ENCODE assay signal across 8 cellular contexts in genomic region chr4:138190452-138190858, GRCh38. TPM values are rescaled to one million over a fixed set of nuclear protein-coding genes. Genes with fewer than 3 reads are reported as not detected.
DNase-seq lines count a peak whose midpoint lies in the region; ATAC-seq and TF ChIP-seq lines count a peak whose summit lies in the region.

No MANE protein-coding gene starts in this region.

- H3K4me1 Mint-ChIP-seq in memory B cell (peaks cover 9% of the 10 kb centered on the region), MCF 10A (ENCODE audit: insufficient read depth, unreplicated experiment) (peaks cover 11% of the 10 kb centered on the region)
- H3K4me1 Mint-ChIP-seq in activated T-cell treated with anti-CD3 and anti-CD28 coated beads, Interleukin-2, amount 50 U/mL, for 24 hours (ENCODE audit: low read depth): no peaks in the 10 kb centered on the region

- H3K27me3 Mint-ChIP-seq in memory B cell (peaks cover 2% of the 10 kb centered on the region), MCF 10A (ENCODE audit: insufficient read depth, unreplicated experiment) (no peaks in the 10 kb centered on the region)
- no peaks in the 10 kb centered on the region for H3K27me3 Mint-ChIP-seq in activated T-cell treated with anti-CD3 and anti-CD28 coated beads, Interleukin-2, amount 50 U/mL, for 24 hours

- CTCF ChIA-PET in MCF 10A (lab: Yijun Ruan, JAX): no interaction called here

- TF ChIP-seq CTCF in MCF 10A (IDR thresholded peaks at IDR 0.05; ENCODE audit: unreplicated experiment): no peak

- ATAC-seq in GM18867 (IDR thresholded peaks at IDR 0.05; ENCODE audit: unreplicated experiment) (peak; percentile 100), HG02610 (IDR thresholded peaks at IDR 0.05; ENCODE audit: unreplicated experiment) (peak; percentile 96), HG03571 (IDR thresholded peaks at IDR 0.05; ENCODE audit: unreplicated experiment) (peak; percentile 98), memory B cell (ENCODE audit: low read depth) (peak; percentile 99), SK-N-SH treated with all-trans-retinoic acid at 6 μM for 48 hours (no peak)

- intact Hi-C loops in MCF 10A (cut with micrococcal nuclease): loop anchor here (10.0 kb wide), 1 partner anchor 304 kb away; no protein-coding TSS in a partner anchor

- BruUV-seq in MCF 10A (replicated peaks; lab: Mats Ljungman, UMichigan): no TSS peak

- H3K9me3 Mint-ChIP-seq in memory B cell (no peaks in the 10 kb centered on the region), MCF 10A (ENCODE audit: unreplicated experiment) (no peaks in the 10 kb centered on the region)
- no peaks in the 10 kb centered on the region for H3K9me3 Mint-ChIP-seq in activated T-cell treated with anti-CD3 and anti-CD28 coated beads, Interleukin-2, amount 50 U/mL, for 24 hours

- peak in 1 of 2 donors; percentile 38 for DNase-seq in memory B cell (ENCODE audit: low spot score in 2 of 2)
- DNase-seq in DMS153 treated with DMSO at 0.1 percent for 48 hours (lab: John Stamatoyannopoulos, UW; ENCODE audit: unreplicated experiment): no peak
- no peak for DNase-seq in activated T-cell treated with anti-CD3 and anti-CD28 coated beads, Interleukin-2, amount 50 U/mL, for 24 hours
- DNase-seq in MCF 10A (ENCODE audit: unreplicated experiment): no peak

- H3K36me3 Mint-ChIP-seq in memory B cell: no peaks in the 10 kb centered on the region
- H3K36me3 Mint-ChIP-seq in activated T-cell treated with anti-CD3 and anti-CD28 coated beads, Interleukin-2, amount 50 U/mL, for 24 hours (ENCODE audit: low read depth): no peaks in the 10 kb centered on the region
- peaks cover 31% of the 10 kb centered on the region for H3K36me3 Mint-ChIP-seq in MCF 10A (ENCODE audit: insufficient read depth, unreplicated experiment)

- H3K4me3 Mint-ChIP-seq in memory B cell (no peak overlapping the region), MCF 10A (ENCODE audit: unreplicated experiment) (no peak overlapping the region)
- H3K4me3 Mint-ChIP-seq in activated T-cell treated with anti-CD3 and anti-CD28 coated beads, Interleukin-2, amount 50 U/mL, for 24 hours: no peak overlapping the region

- H3K27ac Mint-ChIP-seq in memory B cell (peak overlapping the region; percentile 58), MCF 10A (ENCODE audit: low read depth, unreplicated experiment) (no peak overlapping the region)
- H3K27ac Mint-ChIP-seq in activated T-cell treated with anti-CD3 and anti-CD28 coated beads, Interleukin-2, amount 50 U/mL, for 24 hours: no peak overlapping the region

- POLR2A ChIA-PET in MCF 10A (lab: Yijun Ruan, JAX): interaction anchor here (0.7 to 6.3 kb wide), 3 partner anchors 9 to 52 kb away, joined by 4 to 53 read pairs (median 6); partner anchors contain the start of gene SLC7A11

TF ChIP-seq in SK-N-SH treated with all-trans-retinoic acid at 6 μM for 48 hours, 23 proteins besides CTCF, POLR2A, EP300 and RAD21:
- TF ChIP-seq ZNF565 (CRISPR knock-in tag; conservative IDR thresholded peaks at IDR 0.05; ENCODE audit: low read depth): no peak
- TF ChIP-seq ESRRG (CRISPR knock-in tag; IDR thresholded peaks at IDR 0.05): no peak
- no peak for TF ChIP-seq GLIS3 (CRISPR knock-in tag; IDR thresholded peaks at IDR 0.05)
- TF ChIP-seq PATZ1 (CRISPR knock-in tag; IDR thresholded peaks at IDR 0.05; ENCODE audit: borderline replicate concordance): no peak
- no peak for TF ChIP-seq CSRNP3 (CRISPR knock-in tag; IDR thresholded peaks at IDR 0.05)
- no peak for TF ChIP-seq ZC3H10 (CRISPR knock-in tag; IDR thresholded peaks at IDR 0.05)
- TF ChIP-seq ZFP30 (CRISPR knock-in tag; IDR thresholded peaks at IDR 0.05): no peak
- no peak for TF ChIP-seq ISL1 (CRISPR knock-in tag; IDR thresholded peaks at IDR 0.05)
- no peak for TF ChIP-seq SNAI2 (CRISPR knock-in tag; IDR thresholded peaks at IDR 0.05)
- no peak for TF ChIP-seq CREB5 (CRISPR knock-in tag; IDR thresholded peaks at IDR 0.05; ENCODE audit: low read depth)
- TF ChIP-seq ZNF8 (CRISPR knock-in tag; IDR thresholded peaks at IDR 0.05): no peak
- no peak for TF ChIP-seq RARB (CRISPR knock-in tag; IDR thresholded peaks at IDR 0.05)
- TF ChIP-seq TCF4 (CRISPR knock-in tag; IDR thresholded peaks at IDR 0.05; ENCODE audit: borderline replicate concordance): no peak
- no peak for TF ChIP-seq ARNTL (CRISPR knock-in tag; IDR thresholded peaks at IDR 0.05; ENCODE audit: borderline replicate concordance, low read depth)
- TF ChIP-seq BACH2 (CRISPR knock-in tag; IDR thresholded peaks at IDR 0.05; ENCODE audit: borderline replicate concordance): no peak
- no peak for TF ChIP-seq POU6F1 (CRISPR knock-in tag; IDR thresholded peaks at IDR 0.05; ENCODE audit: borderline replicate concordance, low read depth)

RNA-seq across cellular contexts. Expression of gene SLC7A11, which starts 51.7 kb away (rescaled TPM):
- 103 and 153 TPM in 2 replicates for total RNA-seq in MCF 10A (2022)
